Comparison of ENCODE assay signal across 8 cellular contexts in genomic region chr14:61034416-61035100, GRCh38. TPM values are rescaled to one million over a fixed set of nuclear protein-coding genes. Genes with fewer than 3 reads are reported as not detected.
DNase-seq lines count a peak whose midpoint lies in the region; ATAC-seq and TF ChIP-seq lines count a peak whose summit lies in the region.

No MANE protein-coding gene starts in this region.

- H3K36me3 Mint-ChIP-seq in immature natural killer cell: no peaks in the 10 kb centered on the region

- no peaks in the 10 kb centered on the region for H3K9me3 Mint-ChIP-seq in immature natural killer cell

- no peaks in the 10 kb centered on the region for H3K79me2 ChIP-seq in OCI-LY3 (ENCODE audit: low read length)

- no peak overlapping the region for H3K27ac Mint-ChIP-seq in immature natural killer cell

- 0 out of 2 replicates have a peak overlapping the region, but pooled peaks have one; percentile 6 for H3K9ac ChIP-seq in OCI-LY3 (ENCODE audit: low read length)

- H3K4me1 Mint-ChIP-seq in immature natural killer cell: no peaks in the 10 kb centered on the region

- H3K27me3 ChIP-seq in OCI-LY3 (ENCODE audit: low read depth, low read length): no peaks in the 10 kb centered on the region

- ATAC-seq in GM19372 (IDR thresholded peaks at IDR 0.05; ENCODE audit: low read depth, unreplicated experiment): peak; percentile 74
- peak; percentile 82 for ATAC-seq in HG03175 (IDR thresholded peaks at IDR 0.05; ENCODE audit: unreplicated experiment)

- H3K36me3 ChIP-seq in OCI-LY3 (replicated peaks; ENCODE audit: low read depth, low read length): no peaks in the 10 kb centered on the region

- peak overlapping the region; percentile 47 for H2AFZ ChIP-seq in OCI-LY3 (ENCODE audit: low read depth, low read length)

- DNase-seq in DMS 273 (lab: John Stamatoyannopoulos, UW; ENCODE audit: unreplicated experiment) (peak; percentile 86), nucleus accumbens (lab: John Stamatoyannopoulos, UW) (no peak), H4 (ENCODE audit: low spot score) (no peak), NCI-H1048 (lab: John Stamatoyannopoulos, UW) (no peak), immature natural killer cell (no peak)

- H3K27me3 Mint-ChIP-seq in immature natural killer cell (ENCODE audit: low read depth in 3 of 3): peaks cover 0 to 5% (median 0%) of the 10 kb centered on the region in 3 donors

- peaks cover 14% of the 10 kb centered on the region for H3K4me1 ChIP-seq in OCI-LY3 (ENCODE audit: low read length)

- peak overlapping the region; percentile 18 for H3K4me3 ChIP-seq in OCI-LY3 (ENCODE audit: low read length)

- H4K20me1 ChIP-seq in OCI-LY3 (ENCODE audit: insufficient read depth, low read length): no peaks in the 10 kb centered on the region

- no peaks in the 10 kb centered on the region for H3K9me3 ChIP-seq in OCI-LY3 (ENCODE audit: insufficient read depth, low read length)

- no peak for TF ChIP-seq CTCF in OCI-LY3 (IDR thresholded peaks at IDR 0.05; ENCODE audit: low read depth, low read length)

- no peak overlapping the region for H3K4me3 Mint-ChIP-seq in immature natural killer cell

- H3K4me2 ChIP-seq in OCI-LY3 (ENCODE audit: low read length): peak overlapping the region; percentile 76

- H3K27ac ChIP-seq in OCI-LY3 (ENCODE audit: low read length): peak overlapping the region; percentile 9

RNA-seq across cellular contexts. Expression of gene SLC38A6, which starts 53.5 kb away (rescaled TPM):
- total RNA-seq in H4 (2014; rRNA removed; shearing (Covaris generic)): 43.7 and 45.2 TPM in 2 replicates
- polyA plus RNA-seq in immature natural killer cell: 1 to 10 TPM; 2.7 to 3.9 (median 2.7) TPM

RNA-seq across cellular contexts. Expression of gene TRMT5, which starts 53.7 kb away (rescaled TPM):
- 18.6 and 29.4 TPM in 2 replicates for total RNA-seq in H4 (2014; rRNA removed; shearing (Covaris generic))
- polyA plus RNA-seq in immature natural killer cell: 1 to 10 TPM in 1 of 3 donors, under 1 TPM in 2; 0.48 to 2.5 (median 0.90) TPM
